ENCODE assay signal across 1 cellular context in the genomic region with DNA sequence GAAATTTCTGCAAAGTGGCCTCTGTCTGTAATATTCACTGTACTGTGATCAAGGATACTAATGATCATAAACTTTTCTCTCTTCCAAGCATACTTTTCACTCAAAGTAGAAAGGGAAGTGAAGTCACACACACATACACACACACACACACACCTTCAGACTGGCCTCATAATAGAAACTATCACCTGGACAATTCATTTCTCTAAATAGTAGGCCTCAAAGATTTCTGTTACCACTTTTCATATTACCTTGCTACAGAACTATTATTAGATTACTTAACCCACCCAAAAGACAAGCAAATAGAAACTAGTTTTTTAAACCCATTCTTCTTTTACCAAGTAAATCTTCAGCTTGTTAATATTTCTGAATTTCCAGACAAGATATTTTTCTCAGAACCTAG.
A peak's percentile ranks its signal among the peaks of the same experiment; 100 is the strongest.
TF ChIP-seq lines count a peak whose summit lies in the region.

No MANE protein-coding gene starts in this region.

TF ChIP-seq in GM12878, 131 proteins besides CTCF, POLR2A, EP300 and RAD21:
- TF ChIP-seq TBL1XR1 (IDR thresholded peaks at IDR 0.05; ENCODE audit: low read depth, low read length) (no peak), YBX1 (IDR thresholded peaks at IDR 0.05) (no peak), ZNF687 (IDR thresholded peaks at IDR 0.05) (no peak), KAT2A (conservative IDR thresholded peaks at IDR 0.05; ENCODE audit: control insufficient read depth, low read depth, low read length) (no peak), BRCA1 (IDR thresholded peaks at IDR 0.05; ENCODE audit: low read depth, low read length) (no peak), ZNF24 (IDR thresholded peaks at IDR 0.05) (no peak), MYC (IDR thresholded peaks at IDR 0.05; ENCODE audit: insufficient read depth, insufficient read length, insufficient replicate concordance, low read length, severe bottlenecking) (no peak), SPI1 (IDR thresholded peaks at IDR 0.05; ENCODE audit: borderline replicate concordance, insufficient read depth, low read depth, low read length) (peak; percentile 21; the same call in 1 of the 2 replicates), IRF4 (IDR thresholded peaks at IDR 0.05; ENCODE audit: low read depth, low read length) (0 out of 2 replicates have a peak, but pooled peaks have one; percentile 16)
- TF ChIP-seq, protein P1, sequence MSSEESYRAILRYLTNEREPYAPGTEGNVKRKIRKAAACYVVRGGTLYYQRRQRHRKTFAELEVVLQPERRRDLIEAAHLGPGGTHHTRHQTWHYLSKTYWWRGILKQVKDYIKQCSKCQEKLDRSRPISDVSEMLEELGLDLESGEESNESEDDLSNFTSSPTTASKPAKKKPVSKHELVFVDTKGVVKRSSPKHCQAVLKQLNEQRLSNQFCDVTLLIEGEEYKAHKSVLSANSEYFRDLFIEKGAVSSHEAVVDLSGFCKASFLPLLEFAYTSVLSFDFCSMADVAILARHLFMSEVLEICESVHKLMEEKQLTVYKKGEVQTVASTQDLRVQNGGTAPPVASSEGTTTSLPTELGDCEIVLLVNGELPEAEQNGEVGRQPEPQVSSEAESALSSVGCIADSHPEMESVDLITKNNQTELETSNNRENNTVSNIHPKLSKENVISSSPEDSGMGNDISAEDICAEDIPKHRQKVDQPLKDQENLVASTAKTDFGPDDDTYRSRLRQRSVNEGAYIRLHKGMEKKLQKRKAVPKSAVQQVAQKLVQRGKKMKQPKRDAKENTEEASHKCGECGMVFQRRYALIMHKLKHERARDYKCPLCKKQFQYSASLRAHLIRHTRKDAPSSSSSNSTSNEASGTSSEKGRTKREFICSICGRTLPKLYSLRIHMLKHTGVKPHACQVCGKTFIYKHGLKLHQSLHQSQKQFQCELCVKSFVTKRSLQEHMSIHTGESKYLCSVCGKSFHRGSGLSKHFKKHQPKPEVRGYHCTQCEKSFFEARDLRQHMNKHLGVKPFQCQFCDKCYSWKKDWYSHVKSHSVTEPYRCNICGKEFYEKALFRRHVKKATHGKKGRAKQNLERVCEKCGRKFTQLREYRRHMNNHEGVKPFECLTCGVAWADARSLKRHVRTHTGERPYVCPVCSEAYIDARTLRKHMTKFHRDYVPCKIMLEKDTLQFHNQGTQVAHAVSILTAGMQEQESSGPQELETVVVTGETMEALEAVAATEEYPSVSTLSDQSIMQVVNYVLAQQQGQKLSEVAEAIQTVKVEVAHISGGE (CRISPR knock-in tag; IDR thresholded peaks at IDR 0.05), result no peak
- TF ChIP-seq, protein P2, sequence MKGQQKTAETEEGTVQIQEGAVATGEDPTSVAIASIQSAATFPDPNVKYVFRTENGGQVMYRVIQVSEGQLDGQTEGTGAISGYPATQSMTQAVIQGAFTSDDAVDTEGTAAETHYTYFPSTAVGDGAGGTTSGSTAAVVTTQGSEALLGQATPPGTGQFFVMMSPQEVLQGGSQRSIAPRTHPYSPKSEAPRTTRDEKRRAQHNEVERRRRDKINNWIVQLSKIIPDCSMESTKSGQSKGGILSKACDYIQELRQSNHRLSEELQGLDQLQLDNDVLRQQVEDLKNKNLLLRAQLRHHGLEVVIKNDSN (IDR thresholded peaks at IDR 0.05; ENCODE audit: borderline replicate concordance, extremely low read length, insufficient read depth, low read depth, low read length), result no peak
